Comparison of ENCODE assay signal across 15 cellular contexts in genomic region chr3:156037356-156037755, GRCh38.
DNase-seq lines count a peak whose midpoint lies in the region; ATAC-seq and FAIRE-seq lines count a peak whose summit lies in the region.
"Had no signal": no experiment of that assay in that cellular context is flagged by ENCODE, and none has a peak within 500 bp of the region (broad histone marks: within the 10 kb centered on the region; RNA-seq: fewer than 3 reads in every experiment).

No MANE protein-coding gene starts in this region.

- no peak for ATAC-seq in GM18502 (IDR thresholded peaks at IDR 0.05; ENCODE audit: poor library complexity, unreplicated experiment)
- ATAC-seq: gastroesophageal sphincter, pancreas had no signal

- no peak for FAIRE-seq in GM19239 (lab: Jason Lieb, UNC)
- FAIRE-seq: H54, pancreas had no signal

- peak; percentile 83 for DNase-seq in DMS153 treated with DMSO at 0.1 percent for 48 hours (lab: John Stamatoyannopoulos, UW; ENCODE audit: unreplicated experiment)
- peak; percentile 95 for DNase-seq in NCI-H146 treated with DMSO at 0.1 percent for 48 hours (lab: John Stamatoyannopoulos, UW; ENCODE audit: unreplicated experiment)
- peak; percentile 87 for DNase-seq in NCI-H69 (lab: John Stamatoyannopoulos, UW)
- DNase-seq in inferior parietal cortex (ENCODE audit: extremely low spot score), result peak; percentile 63
- no peak for DNase-seq in NCI-H1048 (lab: John Stamatoyannopoulos, UW)
- DNase-seq in OCI-M1 (lab: John Stamatoyannopoulos, UW), result no peak
- no peak for DNase-seq in GM19239 (ENCODE audit: insufficient read length, low spot score)
- DNase-seq: CD4-positive, alpha-beta memory T cell; NCI-H2171; pancreas; Right ventricle myocardium superior; WERI-Rb-1 had no signal

Comparison
In these comparisons a context has a peak if more than half of its experiments do, and no peak if none do; other contexts are left out.
1. DNase-seq: peak in DMS153 treated with DMSO at 0.1 percent for 48 hours (single experiment), NCI-H146 treated with DMSO at 0.1 percent for 48 hours (single experiment), NCI-H69 (single experiment) and inferior parietal cortex (single experiment); none in NCI-H1048 (single experiment), OCI-M1 (single experiment) and GM19239 (single experiment).